28 cellular contexts compared by ENCODE assay signal in the genomic region with DNA sequence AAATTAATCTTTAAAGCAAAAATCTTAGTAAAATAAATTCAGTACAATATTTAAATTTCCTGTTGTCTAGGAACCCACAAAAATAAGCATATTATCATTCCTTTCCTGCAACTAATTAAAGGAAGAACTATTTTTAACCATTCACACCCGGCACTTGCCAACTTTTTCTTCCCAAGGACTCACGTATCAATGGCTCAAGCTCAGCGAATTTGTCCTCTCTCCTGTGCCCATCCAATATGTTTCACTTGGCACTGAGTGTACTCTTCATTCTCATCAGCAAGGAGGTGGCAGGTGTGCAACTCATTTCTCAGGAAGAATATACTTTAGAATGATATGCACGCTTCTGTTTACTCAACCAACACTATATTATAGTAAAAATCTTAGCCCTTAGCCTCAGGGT.
"Had no signal": no experiment of that assay in that cellular context is flagged by ENCODE, and none has a peak within 500 bp of the region (broad histone marks: within the 10 kb centered on the region; RNA-seq: fewer than 3 reads in every experiment).

No MANE protein-coding gene starts in this region.

- H3K27me3 Mint-ChIP-seq: naive thymus-derived CD4-positive, alpha-beta T cell; stimulated activated naive B cell treated with anti-CD40 and anti-IgM and Interleukin-4, amounts not matched to agents 10 μg/mL and 1 μg/mL and 100 μg/mL, for 72 hours; stimulated activated naive CD8-positive, alpha-beta T cell treated with anti-CD3 and anti-CD28 coated beads, Interleukin-15, Interleukin-2, amounts not matched to agents 100 ng/mL and 50 ng/mL, for 24 hours had no signal

- H3K36me3 Mint-ChIP-seq: naive thymus-derived CD4-positive, alpha-beta T cell; natural killer cell; neural progenitor cell; stimulated activated effector memory CD8-positive, alpha-beta T cell treated with anti-CD3 and anti-CD28 coated beads, Interleukin-12 subunit alpha, Interleukin-12 subunit beta, amount 100 ng/mL, for 72 hours; stimulated activated naive B cell treated with anti-CD40 and anti-IgM and Interleukin-4, amounts not matched to agents 10 μg/mL and 1 μg/mL and 100 μg/mL, for 72 hours had no signal

- ATAC-seq: naive thymus-derived CD4-positive, alpha-beta T cell; natural killer cell; right cardiac atrium; right lobe of liver; stimulated activated effector memory CD8-positive, alpha-beta T cell treated with anti-CD3 and anti-CD28 coated beads, Interleukin-12 subunit alpha, Interleukin-12 subunit beta, amount 100 ng/mL, for 72 hours; stimulated activated naive B cell treated with anti-CD40 and anti-IgM and Interleukin-4, amounts not matched to agents 10 μg/mL and 1 μg/mL and 100 μg/mL, for 72 hours; upper lobe of right lung had no signal

- H3K4me1 ChIP-seq: parathyroid adenoma, prostate gland, right lobe of liver, sigmoid colon, stomach, thyroid gland, tibial nerve, upper lobe of right lung, uterus had no signal

- DNase-seq: naive thymus-derived CD4-positive, alpha-beta T cell; natural killer cell; occipital lobe; ovary; retina; right cardiac atrium; right lobe of liver; sigmoid colon; small intestine; stimulated activated CD4-positive, alpha-beta T cell treated with anti-CD3 and anti-CD28 coated beads, Interleukin-15, amount 100 ng/mL, for 24 hours; stimulated activated CD4-positive, alpha-beta T cell treated with anti-CD3 and anti-CD28 coated beads, Interleukin-2, amount 100 ng/mL, for 24 hours; stimulated activated CD4-positive, alpha-beta T cell treated with anti-CD3 and anti-CD28 coated beads, Interleukin-2, amount 100 ng/mL, for 48 hours; stimulated activated CD4-positive, alpha-beta T cell treated with anti-CD3 and anti-CD28 coated beads, Interleukin-4, amount 100 ng/mL, for 24 hours; stimulated activated naive B cell treated with anti-CD40 and anti-IgM and Interleukin-4, amounts not matched to agents 10 μg/mL and 1 μg/mL and 100 μg/mL, for 72 hours; stimulated activated naive CD4-positive, alpha-beta T cell treated with Interleukin-2 at 50 U/mL for 16 hours; stomach; thyroid gland; trophoblast cell; upper lobe of right lung; uterus had no signal

- H3K9me3 Mint-ChIP-seq: nephron had no signal

- H3K27ac Mint-ChIP-seq: naive thymus-derived CD4-positive, alpha-beta T cell; natural killer cell; nephron; neural progenitor cell; stimulated activated effector memory CD8-positive, alpha-beta T cell treated with anti-CD3 and anti-CD28 coated beads, Interleukin-12 subunit alpha, Interleukin-12 subunit beta, amount 100 ng/mL, for 72 hours; stimulated activated naive B cell treated with anti-CD40 and anti-IgM and Interleukin-4, amounts not matched to agents 10 μg/mL and 1 μg/mL and 100 μg/mL, for 72 hours; stimulated activated naive CD8-positive, alpha-beta T cell treated with anti-CD3 and anti-CD28 coated beads, Interleukin-15, Interleukin-2, amounts not matched to agents 100 ng/mL and 50 ng/mL, for 24 hours had no signal

- H3K27me3 ChIP-seq: neural progenitor cell, ovary, right lobe of liver, sigmoid colon, stomach, thyroid gland, tibial nerve, upper lobe of right lung, uterus had no signal

- H3K4me1 Mint-ChIP-seq: naive thymus-derived CD4-positive, alpha-beta T cell; natural killer cell; nephron; stimulated activated effector memory CD8-positive, alpha-beta T cell treated with anti-CD3 and anti-CD28 coated beads, Interleukin-12 subunit alpha, Interleukin-12 subunit beta, amount 100 ng/mL, for 72 hours; stimulated activated naive B cell treated with anti-CD40 and anti-IgM and Interleukin-4, amounts not matched to agents 10 μg/mL and 1 μg/mL and 100 μg/mL, for 72 hours had no signal

- H3K9me3 ChIP-seq: ovary, prostate gland, right lobe of liver, sigmoid colon, stomach, thoracic aorta, thyroid gland, tibial nerve, upper lobe of right lung, uterus had no signal

- H3K36me3 ChIP-seq: neural progenitor cell, ovary, prostate gland, right lobe of liver, sigmoid colon, stomach, thoracic aorta, thyroid gland, tibial nerve, upper lobe of right lung, uterus had no signal

- H3K27ac ChIP-seq: neural progenitor cell, ovary, parathyroid adenoma, prostate gland, right lobe of liver, sigmoid colon, stomach, thoracic aorta, thyroid gland, tibial nerve, upper lobe of right lung, uterus had no signal

- H3K4me3 Mint-ChIP-seq: naive thymus-derived CD4-positive, alpha-beta T cell; natural killer cell; nephron; neural progenitor cell; stimulated activated effector memory CD8-positive, alpha-beta T cell treated with anti-CD3 and anti-CD28 coated beads, Interleukin-12 subunit alpha, Interleukin-12 subunit beta, amount 100 ng/mL, for 72 hours; stimulated activated naive B cell treated with anti-CD40 and anti-IgM and Interleukin-4, amounts not matched to agents 10 μg/mL and 1 μg/mL and 100 μg/mL, for 72 hours; stimulated activated naive CD8-positive, alpha-beta T cell treated with anti-CD3 and anti-CD28 coated beads, Interleukin-15, Interleukin-2, amounts not matched to agents 100 ng/mL and 50 ng/mL, for 24 hours had no signal

- H3K4me3 ChIP-seq: neural progenitor cell, ovary, prostate gland, right lobe of liver, sigmoid colon, stomach, thoracic aorta, thyroid gland, tibial nerve, upper lobe of right lung, uterus had no signal
